ENCODE assay signal across 14 cellular contexts in the genomic region with DNA sequence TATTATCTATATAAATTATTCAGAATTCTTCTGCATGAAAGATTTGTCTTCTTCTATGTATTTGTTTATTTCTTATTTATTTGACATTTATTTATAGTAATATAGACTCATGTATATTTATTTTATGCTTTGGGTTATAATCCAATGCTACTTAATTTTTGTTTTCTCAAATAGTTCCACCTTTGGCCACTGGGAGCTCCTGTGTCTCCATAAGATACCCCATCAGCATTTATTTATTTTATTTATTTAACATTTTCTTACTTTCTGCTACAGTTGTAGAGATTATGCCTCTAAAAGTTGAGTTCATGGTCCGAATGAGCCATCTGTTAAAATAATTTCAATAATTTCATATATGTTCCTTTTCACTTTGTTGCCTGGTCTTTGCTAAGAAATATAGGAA.
DNase-seq lines count a peak whose midpoint lies in the region; ATAC-seq and TF ChIP-seq lines count a peak whose summit lies in the region.
"Had no signal": no experiment of that assay in that cellular context is flagged by ENCODE, and none has a peak within 500 bp of the region (broad histone marks: within the 10 kb centered on the region; RNA-seq: fewer than 3 reads in every experiment).

No MANE protein-coding gene starts in this region.

- no peak overlapping the region for H3K4me3 Mint-ChIP-seq in endothelial cell (ENCODE audit: unreplicated experiment)
- no peak overlapping the region for H3K4me3 Mint-ChIP-seq in neural crest cell
- H3K4me3 Mint-ChIP-seq: activated naive CD8-positive, alpha-beta T cell; T-helper 1 cell treated with Interleukin-12 subunit alpha and Interleukin-12 subunit beta and Interleukin-4 antibody, amounts not matched to agents 30 μg/mL and 1 μg/mL, for 36 hours had no signal

- no peak for ATAC-seq in left colon
- ATAC-seq in GM21526 (IDR thresholded peaks at IDR 0.05; ENCODE audit: low FRiP score, unreplicated experiment): no peak
- ATAC-seq in HG03571 (IDR thresholded peaks at IDR 0.05; ENCODE audit: unreplicated experiment): no peak
- ATAC-seq: pancreas had no signal

- H3K4me1 Mint-ChIP-seq in endothelial cell (ENCODE audit: unreplicated experiment) (no peaks in the 10 kb centered on the region), neural crest cell (peaks cover 11% of the 10 kb centered on the region)

- no peak for TF ChIP-seq POLR2A in thyroid gland (IDR thresholded peaks at IDR 0.05)

- no peak for DNase-seq in GM10266 (ENCODE audit: extremely low spot score)
- DNase-seq in MV-4-11 (lab: John Stamatoyannopoulos, UW): peak; percentile 2
- no peak for DNase-seq in endothelial cell (ENCODE audit: low spot score)
- DNase-seq in neural crest cell (ENCODE audit: low read depth, low spot score): no peak
- no peak for DNase-seq in left colon
- no peak for DNase-seq in thyroid gland
- DNase-seq: effector memory CD4-positive, alpha-beta T cell; KG1; NCI-H526; pancreas had no signal

- no peaks in the 10 kb centered on the region for H3K27me3 Mint-ChIP-seq in endothelial cell (ENCODE audit: unreplicated experiment)
- H3K27me3 Mint-ChIP-seq in neural crest cell (ENCODE audit: low read depth): no peaks in the 10 kb centered on the region
- H3K27me3 Mint-ChIP-seq: activated naive CD8-positive, alpha-beta T cell had no signal

- no peaks in the 10 kb centered on the region for H3K36me3 ChIP-seq in thyroid gland
- H3K36me3 ChIP-seq: pancreas had no signal

- H3K27ac ChIP-seq in thyroid gland: no peak overlapping the region
- H3K27ac ChIP-seq: pancreas had no signal

- no peaks in the 10 kb centered on the region for H3K9me3 ChIP-seq in thyroid gland
- H3K9me3 ChIP-seq: pancreas had no signal

- H3K36me3 Mint-ChIP-seq in endothelial cell (ENCODE audit: low read depth, unreplicated experiment) (no peaks in the 10 kb centered on the region), neural crest cell (ENCODE audit: low read depth) (no peaks in the 10 kb centered on the region)
- H3K36me3 Mint-ChIP-seq: activated naive CD8-positive, alpha-beta T cell had no signal

- H3K27me3 ChIP-seq in thyroid gland: no peaks in the 10 kb centered on the region
- H3K27me3 ChIP-seq: pancreas had no signal

- no peaks in the 10 kb centered on the region for H3K9me3 Mint-ChIP-seq in endothelial cell (ENCODE audit: unreplicated experiment)
- peaks cover 8% of the 10 kb centered on the region for H3K9me3 Mint-ChIP-seq in neural crest cell
- H3K9me3 Mint-ChIP-seq: T-helper 1 cell treated with Interleukin-12 subunit alpha and Interleukin-12 subunit beta and Interleukin-4 antibody, amounts not matched to agents 30 μg/mL and 1 μg/mL, for 36 hours had no signal

- H3K4me3 ChIP-seq in thyroid gland (replicated peaks in 1 of 3): no peak overlapping the region
- H3K4me3 ChIP-seq: pancreas had no signal

- H3K4me1 ChIP-seq in thyroid gland: peaks cover 0 to 4% of the 10 kb centered on the region in 2 donors
- H3K4me1 ChIP-seq: pancreas had no signal

- WGBS in thyroid gland, 2 donors: 95 to 97% methylated on average over 1 of the region's 1 CpG

- H3K27ac Mint-ChIP-seq in endothelial cell (ENCODE audit: unreplicated experiment) (no peak overlapping the region), neural crest cell (ENCODE audit: unreplicated experiment) (no peak overlapping the region)
- H3K27ac Mint-ChIP-seq: activated naive CD8-positive, alpha-beta T cell; T-helper 1 cell treated with Interleukin-12 subunit alpha and Interleukin-12 subunit beta and Interleukin-4 antibody, amounts not matched to agents 30 μg/mL and 1 μg/mL, for 36 hours had no signal

- intact Hi-C loops in left colon (cut with DNase I, micrococcal nuclease) (no loop called here), thyroid gland (cut with DNase I) (no loop called here)

- peak; percentile 17 for TF ChIP-seq CTCF in GM10266 (IDR thresholded peaks at IDR 0.05; ENCODE audit: control insufficient read depth, insufficient read depth, low read depth, missing control alignments)
- peak; percentile 48 for TF ChIP-seq CTCF in endothelial cell (IDR thresholded peaks at IDR 0.05; ENCODE audit: unreplicated experiment)
- peak; percentile 51 for TF ChIP-seq CTCF in neural crest cell (conservative IDR thresholded peaks at IDR 0.05)
- peak in 3 of 6 experiments; percentile 9 to 40 (median 21) for TF ChIP-seq CTCF in thyroid gland (IDR thresholded peaks at IDR 0.05)
